14 cellular contexts compared by ENCODE assay signal in the genomic region with DNA sequence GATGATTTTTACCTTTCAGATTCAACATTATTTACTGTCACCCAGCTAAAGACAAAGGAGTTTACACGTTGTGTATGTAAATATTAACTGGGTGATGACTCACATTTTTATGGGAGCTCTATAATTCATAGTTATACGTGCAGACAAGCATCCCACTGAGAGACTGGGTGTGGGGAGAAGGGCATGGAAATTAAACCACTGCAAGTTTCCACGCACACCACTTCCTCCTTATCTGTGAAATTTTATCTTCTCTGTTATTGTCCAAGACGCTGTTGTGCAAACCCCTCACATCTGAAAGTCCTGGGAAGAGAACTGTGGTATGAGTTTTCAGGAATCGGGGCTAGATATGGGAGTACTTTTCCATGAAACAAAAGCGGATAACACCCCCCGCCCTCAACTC. TPM values are rescaled to one million over a fixed set of nuclear protein-coding genes. Genes with fewer than 3 reads are reported as not detected.
DNase-seq lines count a peak whose midpoint lies in the region; ATAC-seq and TF ChIP-seq lines count a peak whose summit lies in the region.
"Had no signal": no experiment of that assay in that cellular context is flagged by ENCODE, and none has a peak within 500 bp of the region (broad histone marks: within the 10 kb centered on the region; RNA-seq: fewer than 3 reads in every experiment).

No MANE protein-coding gene starts in this region.

- no peak overlapping the region for H3K27ac Mint-ChIP-seq in activated T-cell treated with anti-CD3 and anti-CD28 coated beads, Interleukin-2, amount 50 U/mL, for 72 hours
- H3K27ac Mint-ChIP-seq: activated CD4-positive, alpha-beta memory T cell treated with anti-CD3 and anti-CD28 coated beads for 36 hours; naive thymus-derived CD8-positive, alpha-beta T cell had no signal

- H3K4me1 Mint-ChIP-seq in activated T-cell treated with anti-CD3 and anti-CD28 coated beads, Interleukin-2, amount 50 U/mL, for 72 hours (ENCODE audit: low read depth), result no peaks in the 10 kb centered on the region
- H3K4me1 Mint-ChIP-seq: naive thymus-derived CD8-positive, alpha-beta T cell had no signal

- H3K4me1 ChIP-seq in mammary epithelial cell (ENCODE audit: insufficient read depth, low read length) (no peaks in the 10 kb centered on the region), breast epithelium (no peaks in the 10 kb centered on the region), PC-9 (replicated peaks; ENCODE audit: insufficient read depth) (peaks cover 21% of the 10 kb centered on the region), smooth muscle cell (ENCODE audit: low read depth) (peaks cover 31% of the 10 kb centered on the region), Peyer's patch (peaks cover 0 to 10% (median 0%) of the 10 kb centered on the region in 4 donors)

- no peak overlapping the region for H3K4me2 ChIP-seq in mammary epithelial cell (ENCODE audit: insufficient read depth, low read depth, low read length)
- peak overlapping the region; percentile 70 for H3K4me2 ChIP-seq in PC-9
- peak overlapping the region; percentile 79 for H3K4me2 ChIP-seq in smooth muscle cell

- no peaks in the 10 kb centered on the region for H4K20me1 ChIP-seq in mammary epithelial cell (ENCODE audit: insufficient read depth, low read length)
- H4K20me1 ChIP-seq in PC-9 (ENCODE audit: insufficient read depth), result no peaks in the 10 kb centered on the region
- no peaks in the 10 kb centered on the region for H4K20me1 ChIP-seq in smooth muscle cell (ENCODE audit: low read depth)

- TF ChIP-seq CTCF in mammary epithelial cell (conservative IDR thresholded peaks at IDR 0.05 in 1 of 2, IDR thresholded peaks at IDR 0.05 in 1 of 2; ENCODE audit: extremely low read depth in 1 of 2, insufficient read depth in 1 of 2, low read depth in 1 of 2, low read length in 2 of 2) (no peak), breast epithelium (IDR thresholded peaks at IDR 0.05) (no peak), PC-9 (conservative IDR thresholded peaks at IDR 0.05) (no peak), fibroblast of pulmonary artery (IDR thresholded peaks at IDR 0.05; ENCODE audit: low read length, missing control alignments) (no peak), smooth muscle cell (IDR thresholded peaks at IDR 0.05; ENCODE audit: borderline replicate concordance, insufficient read depth, poor library complexity, severe bottlenecking) (no peak), Peyer's patch (IDR thresholded peaks at IDR 0.05) (no peak)

- no peak overlapping the region for H3K4me3 Mint-ChIP-seq in activated T-cell treated with anti-CD3 and anti-CD28 coated beads, Interleukin-2, amount 50 U/mL, for 72 hours
- H3K4me3 Mint-ChIP-seq: activated CD4-positive, alpha-beta memory T cell treated with anti-CD3 and anti-CD28 coated beads for 36 hours; naive thymus-derived CD8-positive, alpha-beta T cell had no signal

- dilution Hi-C loops in mammary epithelial cell (cut with HindIII; ENCODE audit: low sequenced_read_pairs), result no loop called here

- BruUV-seq in mammary epithelial cell (replicated peaks; lab: Mats Ljungman, UMichigan), result no TSS peak
- no TSS peak for BruUV-seq in PC-9 (replicated peaks; lab: Mats Ljungman, UMichigan)

- in situ Hi-C loops in mammary epithelial cell (cut with MboI; ENCODE audit: low sequenced_read_pairs in 2 of 2), result no loop called here

- no peak overlapping the region for H3K4me3 ChIP-seq in mammary epithelial cell (replicated peaks in 1 of 3; ENCODE audit: insufficient read depth in 1 of 3, low read depth in 2 of 3, low read length in 3 of 3)
- no peak overlapping the region for H3K4me3 ChIP-seq in breast epithelium
- H3K4me3 ChIP-seq in PC-9, result peak overlapping the region; percentile 31; the same call in 1 of the 2 replicates
- H3K4me3 ChIP-seq in fibroblast of pulmonary artery (replicated peaks; ENCODE audit: low read depth, low read length), result no peak overlapping the region
- peak overlapping the region; percentile 5 for H3K4me3 ChIP-seq in smooth muscle cell
- no peak overlapping the region for H3K4me3 ChIP-seq in Peyer's patch

- H3K9me3 Mint-ChIP-seq in activated T-cell treated with anti-CD3 and anti-CD28 coated beads, Interleukin-2, amount 50 U/mL, for 72 hours, result peaks cover 0 to 2% of the 10 kb centered on the region in 2 donors
- H3K9me3 Mint-ChIP-seq: activated CD4-positive, alpha-beta memory T cell treated with anti-CD3 and anti-CD28 coated beads for 36 hours; naive thymus-derived CD8-positive, alpha-beta T cell had no signal

- intact Hi-C loops in mammary epithelial cell (cut with micrococcal nuclease) (no loop called here), breast epithelium (cut with DNase I; ENCODE audit: low total_unique reads) (no loop called here), PC-9 (cut with micrococcal nuclease; ENCODE audit: unreplicated experiment) (no loop called here)

- POLR2A ChIA-PET in PC-9 (lab: Charles Lee; ENCODE audit: unreplicated experiment), result no interaction called here

- CTCF ChIA-PET in mammary epithelial cell (lab: Charles Lee; ENCODE audit: low non-redundant PET) (no interaction called here), PC-9 (lab: Charles Lee) (interaction anchor here (0.6 kb wide), 1 partner anchor 949 kb away, joined by 3 read pairs; no protein-coding TSS in a partner anchor)

- no peaks in the 10 kb centered on the region for H3K9me3 ChIP-seq in mammary epithelial cell (replicated peaks; ENCODE audit: insufficient read depth, low read length)
- H3K9me3 ChIP-seq in breast epithelium, result no peaks in the 10 kb centered on the region
- no peaks in the 10 kb centered on the region for H3K9me3 ChIP-seq in PC-9 (ENCODE audit: insufficient read depth, low read depth)
- H3K9me3 ChIP-seq in smooth muscle cell (replicated peaks; ENCODE audit: low read depth), result no peaks in the 10 kb centered on the region
- no peaks in the 10 kb centered on the region for H3K9me3 ChIP-seq in Peyer's patch

- no peak for TF ChIP-seq POLR2A in breast epithelium (IDR thresholded peaks at IDR 0.05)
- TF ChIP-seq POLR2A in Peyer's patch (IDR thresholded peaks at IDR 0.05), result no peak

- H3K9ac ChIP-seq in mammary epithelial cell (ENCODE audit: insufficient read depth, low read length) (no peak overlapping the region), smooth muscle cell (ENCODE audit: low read depth) (peak overlapping the region; percentile 66)

- no peak overlapping the region for H2AFZ ChIP-seq in mammary epithelial cell (ENCODE audit: low read depth, low read length)
- H2AFZ ChIP-seq in PC-9, result peak overlapping the region; percentile 52
- H2AFZ ChIP-seq in smooth muscle cell (ENCODE audit: low read depth), result no peak overlapping the region

- peaks cover 30% of the 10 kb centered on the region for H3K27me3 Mint-ChIP-seq in activated T-cell treated with anti-CD3 and anti-CD28 coated beads, Interleukin-2, amount 50 U/mL, for 72 hours (ENCODE audit: low read depth)

- WGBS in mammary epithelial cell (ENCODE audit: low coverage, missing lambda C conversion rate), result 83% methylated on average over 7 of the region's 7 CpGs
- 13% methylated on average over 7 of the region's 7 CpGs for WGBS in smooth muscle cell (ENCODE audit: low lambda C conversion rate)

- H3K27me3 ChIP-seq in mammary epithelial cell (ENCODE audit: insufficient read depth, low read length) (no peaks in the 10 kb centered on the region), breast epithelium (no peaks in the 10 kb centered on the region), PC-9 (ENCODE audit: insufficient read depth, low read depth) (no peaks in the 10 kb centered on the region), smooth muscle cell (ENCODE audit: low read depth) (no peaks in the 10 kb centered on the region), Peyer's patch (no peaks in the 10 kb centered on the region)

- peak; percentile 14 for DNase-seq in mammary epithelial cell
- no peak for DNase-seq in breast epithelium (ENCODE audit: low spot score in 2 of 2)
- peak in 1 of 2 experiments; percentile 83 for DNase-seq in PC-9
- DNase-seq in fibroblast of pulmonary artery (ENCODE audit: low read depth), result peak; percentile 52
- DNase-seq in smooth muscle cell (lab: John Stamatoyannopoulos, UW; ENCODE audit: unreplicated experiment), result no peak
- no peak for DNase-seq in activated T-cell treated with anti-CD3 and anti-CD28 coated beads, Interleukin-2, amount 50 U/mL, for 72 hours
- DNase-seq in substantia nigra (lab: John Stamatoyannopoulos, UW), result no peak
- no peak for DNase-seq in Peyer's patch
- DNase-seq: activated CD4-positive, alpha-beta memory T cell treated with anti-CD3 and anti-CD28 coated beads for 36 hours; left ventricle myocardium superior; naive thymus-derived CD8-positive, alpha-beta T cell; SHP77; T-helper 2 cell had no signal

- H3K79me2 ChIP-seq in mammary epithelial cell (ENCODE audit: insufficient read depth, low read length) (no peaks in the 10 kb centered on the region), PC-9 (ENCODE audit: low read depth) (no peaks in the 10 kb centered on the region), smooth muscle cell (ENCODE audit: low read depth) (no peaks in the 10 kb centered on the region)

- H3K27ac ChIP-seq in mammary epithelial cell (ENCODE audit: insufficient read depth, low read depth, low read length), result no peak overlapping the region
- no peak overlapping the region for H3K27ac ChIP-seq in breast epithelium
- H3K27ac ChIP-seq in PC-9, result 0 out of 2 replicates have a peak overlapping the region, but pooled peaks have one; percentile 40
- H3K27ac ChIP-seq in smooth muscle cell (ENCODE audit: low read depth), result peak overlapping the region; percentile 93
- no peak overlapping the region for H3K27ac ChIP-seq in substantia nigra (ENCODE audit: low read depth, low read length, poor library complexity, severe bottlenecking)
- peak overlapping the region in 1 of 4 donors; percentile 4 for H3K27ac ChIP-seq in Peyer's patch

- no peaks in the 10 kb centered on the region for H3K9me2 ChIP-seq in PC-9 (ENCODE audit: insufficient read depth)

- H3F3A ChIP-seq in PC-9 (ENCODE audit: insufficient read depth, low read depth) (0 out of 2 replicates have a peak, but pooled peaks cover 11% of the 10 kb centered on the region), smooth muscle cell (ENCODE audit: low read depth) (peaks cover 18% of the 10 kb centered on the region)

- H3K36me3 Mint-ChIP-seq in activated T-cell treated with anti-CD3 and anti-CD28 coated beads, Interleukin-2, amount 50 U/mL, for 72 hours (ENCODE audit: insufficient read depth in 2 of 2), result no peaks in the 10 kb centered on the region
- H3K36me3 Mint-ChIP-seq: activated CD4-positive, alpha-beta memory T cell treated with anti-CD3 and anti-CD28 coated beads for 36 hours; naive thymus-derived CD8-positive, alpha-beta T cell had no signal

- no peak for ATAC-seq in activated T-cell treated with anti-CD3 and anti-CD28 coated beads, Interleukin-2, amount 50 U/mL, for 72 hours (replicated peaks in 1 of 2)
- ATAC-seq: left ventricle myocardium superior; naive thymus-derived CD8-positive, alpha-beta T cell had no signal

- H3K36me3 ChIP-seq in mammary epithelial cell (ENCODE audit: insufficient read depth, low read length), result no peaks in the 10 kb centered on the region
- no peaks in the 10 kb centered on the region for H3K36me3 ChIP-seq in breast epithelium
- no peaks in the 10 kb centered on the region for H3K36me3 ChIP-seq in PC-9 (ENCODE audit: low read depth)
- H3K36me3 ChIP-seq in smooth muscle cell (ENCODE audit: low read depth), result no peaks in the 10 kb centered on the region
- H3K36me3 ChIP-seq in Peyer's patch, result no peaks in the 10 kb centered on the region

RNA-seq across cellular contexts. Expression of gene DPT, which starts 23.2 kb away (rescaled TPM):
- total RNA-seq in mammary epithelial cell (not detected), breast epithelium (100 to 1,000 TPM in 1 of 3 donors, 10 to 100 TPM in 2; 26.9 to 740 (median 62.6) TPM), PC-9 (2021) (not detected in 2 replicates), smooth muscle cell (3.1 and 7.7 TPM in 2 replicates), Peyer's patch (10 to 100 TPM in 3 of 4 donors, 1 to 10 TPM in 1; 6.8 to 25.9 (median 17.2) TPM)
- polyA plus RNA-seq in mammary epithelial cell (not detected), smooth muscle cell (13.1 and 13.4 TPM in 2 replicates)
- not detected for polyA minus RNA-seq in mammary epithelial cell
- total RNA-seq in activated T-cell treated with anti-CD3 and anti-CD28 coated beads, Interleukin-2, amount 50 U/mL, for 72 hours, result not detected
- total RNA-seq: activated CD4-positive, alpha-beta memory T cell treated with anti-CD3 and anti-CD28 coated beads for 36 hours; dermis microvascular lymphatic vessel endothelial cell; naive thymus-derived CD8-positive, alpha-beta T cell had no signal
- polyA plus RNA-seq: naive thymus-derived CD8-positive, alpha-beta T cell had no signal

Comparison
In these comparisons a context has a peak if more than half of its experiments do, and no peak if none do; other contexts are left out.
1. DNase-seq: peak in mammary epithelial cell (single experiment) and fibroblast of pulmonary artery (single experiment); none in breast epithelium (0 of 2), smooth muscle cell (single experiment), activated T-cell treated with anti-CD3 and anti-CD28 coated beads, Interleukin-2, amount 50 U/mL, for 72 hours (0 of 2), substantia nigra (0 of 49) and Peyer's patch (0 of 3).
2. H3K27ac ChIP-seq: peak in PC-9 (single experiment) and smooth muscle cell (single experiment); none in mammary epithelial cell (single experiment), breast epithelium (0 of 2) and substantia nigra (single experiment).
3. H3K4me3 ChIP-seq: peak in PC-9 (single experiment) and smooth muscle cell (single experiment); none in mammary epithelial cell (0 of 3), breast epithelium (0 of 3), fibroblast of pulmonary artery (single experiment) and Peyer's patch (0 of 4).